ENCODE assay signal across 1 cellular context in genomic region chr1:91555821-91556531, GRCh38.
TF ChIP-seq lines count a peak whose summit lies in the region.

No MANE protein-coding gene starts in this region.

TF ChIP-seq in K562, 482 proteins besides CTCF, POLR2A, EP300 and RAD21 (continued from another document):
- TF ChIP-seq NKRF (IDR thresholded peaks at IDR 0.05; ENCODE audit: borderline replicate concordance) (no peak), FOXP1 (CRISPR knock-in tag; IDR thresholded peaks at IDR 0.05) (no peak), SMARCE1 (IDR thresholded peaks at IDR 0.05) (peak; percentile 81), PYGO2 (tag; IDR thresholded peaks at IDR 0.05) (0 out of 2 replicates have a peak, but pooled peaks have one; percentile 64), ZNF518B (CRISPR knock-in tag; IDR thresholded peaks at IDR 0.05) (no peak), NCOA1 (IDR thresholded peaks at IDR 0.05; ENCODE audit: low read depth) (peak; percentile 19; the same call in 1 of the 2 replicates), CBFA2T2 (conservative IDR thresholded peaks at IDR 0.05) (peak; percentile 44)
